Comparison of ENCODE assay signal across 8 cellular contexts in the genomic region with DNA sequence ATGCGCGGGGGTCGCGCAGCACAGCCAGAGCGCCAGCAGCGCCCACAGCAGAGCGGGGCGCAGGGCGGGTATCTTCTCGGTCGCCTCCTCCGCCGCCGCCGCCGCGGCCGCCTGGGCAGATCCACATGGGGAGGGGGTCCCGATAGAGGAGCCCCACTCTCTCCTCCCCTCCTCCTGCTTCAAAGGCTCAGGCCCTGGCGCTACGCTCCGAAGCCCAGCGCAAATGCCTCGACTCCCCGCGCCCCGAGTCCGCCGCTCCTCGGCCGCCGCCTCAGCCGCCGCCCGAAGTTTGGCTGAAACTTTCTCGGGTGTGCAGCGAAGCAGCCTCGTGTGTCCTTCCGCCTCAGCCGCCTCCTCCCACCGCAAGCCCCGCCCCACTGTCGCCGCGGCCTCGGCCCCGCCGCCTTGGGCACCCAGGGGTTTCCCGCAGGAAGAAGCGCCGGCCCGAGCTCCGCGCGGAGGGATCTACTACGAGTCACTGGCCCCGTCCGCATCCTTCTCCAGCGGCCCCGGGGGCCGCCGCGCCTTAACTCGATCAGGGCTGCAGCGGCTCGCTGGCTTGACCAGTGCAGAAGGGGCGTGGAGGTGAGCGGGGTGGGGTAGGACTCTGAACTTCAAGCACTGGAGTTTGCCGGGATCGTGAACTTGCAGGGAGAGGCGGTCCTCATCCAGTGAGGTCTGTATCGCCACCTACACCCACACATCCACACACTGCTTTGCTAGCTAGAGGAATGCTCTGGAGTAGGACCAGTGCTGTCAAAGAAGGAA. TPM values are rescaled to one million over a fixed set of nuclear protein-coding genes. Genes with fewer than 3 reads are reported as not detected.
DNase-seq lines count a peak whose midpoint lies in the region; ATAC-seq and TF ChIP-seq lines count a peak whose summit lies in the region.
"Not testable (repeated sequence)": the region's sequence is repeated elsewhere in the genome, so short reads cannot be mapped to it uniquely, and the experiment has no call there.

A gene (minus strand): TSS at position 312 of the 768 bp plus-strand sequence. CDS start 39,684 bp downstream, outside the sequence.

- POLR2A ChIA-PET in CD8-positive, alpha-beta memory T cell (lab: Charles Lee), result not testable (repeated sequence)

- not testable (repeated sequence) for H3K9ac ChIP-seq in endodermal cell (ENCODE audit: extremely low read depth, low read length, poor library complexity, severe bottlenecking)

- not testable (repeated sequence) for H3K4me1 Mint-ChIP-seq in CD8-positive, alpha-beta memory T cell; endodermal cell

- H3K9me3 Mint-ChIP-seq in CD8-positive, alpha-beta memory T cell; endodermal cell: not testable (repeated sequence)

- not testable (repeated sequence) for H3K27me3 ChIP-seq in CD8-positive, alpha-beta memory T cell (ENCODE audit: insufficient read depth, low read length, poor library complexity, severe bottlenecking); endodermal cell (ENCODE audit: control insufficient read depth, insufficient read depth, low read length, poor library complexity, severe bottlenecking); stomach

- not testable (repeated sequence) for H3K4me3 ChIP-seq in CD8-positive, alpha-beta memory T cell (ENCODE audit: low read length); endodermal cell (ENCODE audit: low read length)
- H3K4me3 ChIP-seq in stomach, result peak within 1 kb of the TSS; percentile 52 to 58 (median 56)

- DNase-seq in CD8-positive, alpha-beta memory T cell, result peak; percentile 15 to 76 (median 62)
- not testable (repeated sequence) for DNase-seq in HT-29 (ENCODE audit: low spot score); endodermal cell; pulmonary artery endothelial cell (ENCODE audit: low read depth, low spot score)
- peak; percentile 38 for DNase-seq in activated effector memory CD4-positive, alpha-beta T cell treated with Interleukin-2 at 50 U/mL for 16 hours
- DNase-seq in left lobe of liver (ENCODE audit: low spot score), result peak; percentile 61
- DNase-seq in stomach, result peak; percentile 18

- TF ChIP-seq POLR2A in stomach (IDR thresholded peaks at IDR 0.05), result not testable (repeated sequence)

- H3K9me3 ChIP-seq in CD8-positive, alpha-beta memory T cell (ENCODE audit: low read length); endodermal cell (ENCODE audit: control insufficient read depth, low read length); stomach: not testable (repeated sequence)

- H3K36me3 ChIP-seq in CD8-positive, alpha-beta memory T cell (ENCODE audit: insufficient read depth, low read length); endodermal cell (ENCODE audit: control insufficient read depth, insufficient read depth, low read length); stomach: not testable (repeated sequence)

- not testable (repeated sequence) for H3K36me3 Mint-ChIP-seq in CD8-positive, alpha-beta memory T cell; endodermal cell (ENCODE audit: low read depth)

- not testable (repeated sequence) for H3K27ac ChIP-seq in CD8-positive, alpha-beta memory T cell (ENCODE audit: low read depth, low read length); endodermal cell (ENCODE audit: low read depth, low read length)
- peak within 1 kb of the TSS; percentile 64 to 91 (median 86) for H3K27ac ChIP-seq in stomach

- intact Hi-C loops in T-helper 2 cell treated with Interferon-gamma antibody and Interleukin-4, amounts not matched to agents 100 ng/mL and 5 ng/mL, for 36 hours (cut with micrococcal nuclease); stomach (cut with DNase I; ENCODE audit: low total_unique reads): not testable (repeated sequence)

- TF ChIP-seq CTCF in endodermal cell (conservative IDR thresholded peaks at IDR 0.05); stomach (IDR thresholded peaks at IDR 0.05): not testable (repeated sequence)

- not testable (repeated sequence) for H3K27me3 Mint-ChIP-seq in CD8-positive, alpha-beta memory T cell; endodermal cell (ENCODE audit: insufficient read depth)

- 0% methylated on average over 25 of the region's 72 CpGs; no CpG with 5 or more reads in 1 of the 2 experiments for WGBS in endodermal cell (ENCODE audit: insufficient coverage in 1 of 2, insufficient read length in 1 of 2), 2 experiments
- WGBS in stomach, 5 donors, result 0 to 2% (median 0%) methylated on average over 7 to 21 of the region's 72 CpGs

- CTCF ChIA-PET in CD8-positive, alpha-beta memory T cell (lab: Charles Lee), result not testable (repeated sequence)

- TF ChIP-seq EP300 in stomach (IDR thresholded peaks at IDR 0.05), result not testable (repeated sequence)

- peak within 1 kb of the TSS; percentile 71 to 94 (median 82) for H3K4me3 Mint-ChIP-seq in CD8-positive, alpha-beta memory T cell
- H3K4me3 Mint-ChIP-seq in endodermal cell, result peak within 1 kb of the TSS; percentile 63

- ATAC-seq in left lobe of liver, result peak; percentile 70

- H3K4me1 ChIP-seq in CD8-positive, alpha-beta memory T cell (ENCODE audit: insufficient read depth, low read length); endodermal cell (ENCODE audit: control insufficient read depth, insufficient read depth, low read length); stomach: not testable (repeated sequence)

- peak within 1 kb of the TSS in 3 of 8 donors; percentile 70 to 95 (median 72) for H3K27ac Mint-ChIP-seq in CD8-positive, alpha-beta memory T cell
- not testable (repeated sequence) for H3K27ac Mint-ChIP-seq in endodermal cell

RNA-seq across cellular contexts. Expression of the gene that starts here (rescaled TPM):
- total RNA-seq in CD8-positive, alpha-beta memory T cell, result 10 to 100 TPM; 18.6 to 19.6 TPM
- polyA plus RNA-seq in CD8-positive, alpha-beta memory T cell, result 10.8 TPM
- total RNA-seq in HT-29 (2014; rRNA removed; shearing (Covaris generic)), result 32.7 and 34.7 TPM in 2 replicates
- 40.3 and 42.8 TPM in 2 replicates for total RNA-seq in T-helper 2 cell treated with Interferon-gamma antibody and Interleukin-4, amounts not matched to agents 100 ng/mL and 5 ng/mL, for 36 hours
- total RNA-seq in endodermal cell (10 to 100 TPM; 23.9 to 30.2 TPM), left lobe of liver (23.5 TPM), pulmonary artery endothelial cell (19.2 and 24.0 TPM in 2 replicates), stomach (10 to 100 TPM; 11.1 to 83.9 (median 21.3) TPM)
- polyA plus RNA-seq in endodermal cell (2013, experiment 1 of 2), result 12.0 TPM
- polyA plus RNA-seq in endodermal cell (2013, experiment 2 of 2), result 12.1 TPM
- 10 to 100 TPM in 2 of 3 donors, 1 to 10 TPM in 1; 6.7 to 14.5 (median 10.3) TPM for polyA plus RNA-seq in stomach
